ENCODE assay signal across 21 cellular contexts in the genomic region with DNA sequence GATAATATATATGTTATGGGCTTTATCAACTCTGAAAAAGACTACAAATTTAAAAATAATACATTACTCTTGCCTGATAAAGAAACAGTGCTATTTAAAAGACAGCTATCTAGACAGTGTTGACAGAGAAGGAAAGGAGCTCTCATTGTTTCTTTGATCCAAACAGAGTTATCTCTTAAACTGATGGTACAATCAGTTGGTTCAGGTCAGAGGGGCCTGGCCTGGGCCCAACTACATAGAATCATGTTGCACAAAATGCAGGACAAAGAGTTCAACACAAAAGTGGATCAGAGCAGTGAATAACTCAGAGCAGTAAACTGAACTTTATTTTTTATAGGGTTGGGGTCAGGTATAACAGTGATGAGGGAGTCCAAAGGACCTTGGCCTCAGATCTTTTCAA. TPM values are rescaled to one million over a fixed set of nuclear protein-coding genes. Genes with fewer than 3 reads are reported as not detected.
A peak's percentile ranks its signal among the peaks of the same experiment; 100 is the strongest.
DNase-seq lines count a peak whose midpoint lies in the region; ATAC-seq and TF ChIP-seq lines count a peak whose summit lies in the region.
"Had no signal": no experiment of that assay in that cellular context is flagged by ENCODE, and none has a peak within 500 bp of the region (broad histone marks: within the 10 kb centered on the region; RNA-seq: fewer than 3 reads in every experiment).

No MANE protein-coding gene starts in this region.

- DNase-seq in Caco-2 (peak; percentile 22 to 33), dermis microvascular lymphatic vessel endothelial cell (ENCODE audit: low read depth in 2 of 2) (peak; percentile 6 to 65), mesothelial cell of epicardium (ENCODE audit: low spot score in 2 of 2, unreplicated experiment in 2 of 2) (no peak), lower lobe of right lung (no peak), NCI-H1092 treated with DMSO at 0.1 percent for 48 hours (lab: John Stamatoyannopoulos, UW) (no peak), CD14-positive monocyte (ENCODE audit: low spot score) (no peak)
- DNase-seq: 8988T; ACHN; BE2C; C1 segment of cervical spinal cord; CD4-positive, alpha-beta T cell; CD8-positive, alpha-beta T cell; DMS 273 treated with DMSO at 0.1 percent for 48 hours; DMS153; DMS53; DMS79; DND-41; EL; GDM1 had no signal

- no TSS peak for BruUV-seq in Caco-2 (replicated peaks; lab: Mats Ljungman, UMichigan)

- H3K4me3 ChIP-seq in Caco-2 (ENCODE audit: low read depth, low read length) (no peak overlapping the region), lower lobe of right lung (no peak overlapping the region)
- H3K4me3 ChIP-seq: BLaER1, GM12878 had no signal

- H3K36me3 Mint-ChIP-seq in Caco-2 (ENCODE audit: insufficient read depth, unreplicated experiment): no peaks in the 10 kb centered on the region
- peaks cover 2% of the 10 kb centered on the region for H3K36me3 Mint-ChIP-seq in mesothelial cell of epicardium
- H3K36me3 Mint-ChIP-seq in CD14-positive monocyte: no peaks in the 10 kb centered on the region
- H3K36me3 Mint-ChIP-seq: CD8-positive, alpha-beta T cell had no signal

- no peaks in the 10 kb centered on the region for H3K36me3 ChIP-seq in Caco-2 (ENCODE audit: control insufficient read depth, insufficient read depth, low read length)
- H3K36me3 ChIP-seq in lower lobe of right lung: no peaks in the 10 kb centered on the region
- H3K36me3 ChIP-seq: BE2C, BLaER1 had no signal

- ATAC-seq in lower lobe of right lung: no peak
- ATAC-seq: CD8-positive, alpha-beta T cell had no signal

- H3K4me1 Mint-ChIP-seq in Caco-2 (ENCODE audit: low read depth, unreplicated experiment) (peaks cover 8% of the 10 kb centered on the region), mesothelial cell of epicardium (peaks cover 51% of the 10 kb centered on the region), CD14-positive monocyte (no peaks in the 10 kb centered on the region)

- H3K9me3 ChIP-seq in Caco-2 (no peaks in the 10 kb centered on the region), lower lobe of right lung (no peaks in the 10 kb centered on the region)
- H3K9me3 ChIP-seq: BE2C, BLaER1 had no signal

- no peaks in the 10 kb centered on the region for H3K27me3 Mint-ChIP-seq in Caco-2 (ENCODE audit: insufficient read depth, unreplicated experiment)
- no peaks in the 10 kb centered on the region for H3K27me3 Mint-ChIP-seq in mesothelial cell of epicardium (ENCODE audit: low read depth)
- peaks cover 0 to 2% (median 0%) of the 10 kb centered on the region in 3 donors for H3K27me3 Mint-ChIP-seq in CD14-positive monocyte (ENCODE audit: low read depth in 3 of 3)
- H3K27me3 Mint-ChIP-seq: CD4-positive, alpha-beta T cell had no signal

- no peaks in the 10 kb centered on the region for H3K9me3 Mint-ChIP-seq in Caco-2 (ENCODE audit: unreplicated experiment)
- H3K9me3 Mint-ChIP-seq in mesothelial cell of epicardium: no peaks in the 10 kb centered on the region
- peaks cover 0 to 1% (median 0%) of the 10 kb centered on the region in 7 donors for H3K9me3 Mint-ChIP-seq in CD14-positive monocyte
- H3K9me3 Mint-ChIP-seq: CD4-positive, alpha-beta T cell had no signal

- POLR2A ChIA-PET in Caco-2 (lab: Charles Lee): no interaction called here

- no peak overlapping the region for H3K27ac ChIP-seq in lower lobe of right lung
- H3K27ac ChIP-seq: BLaER1 had no signal

- no peak overlapping the region for H3K4me3 Mint-ChIP-seq in Caco-2 (ENCODE audit: unreplicated experiment)
- H3K4me3 Mint-ChIP-seq in mesothelial cell of epicardium: no peak overlapping the region
- no peak overlapping the region for H3K4me3 Mint-ChIP-seq in CD14-positive monocyte
- H3K4me3 Mint-ChIP-seq: CD4-positive, alpha-beta T cell; CD8-positive, alpha-beta T cell had no signal

- CTCF ChIA-PET in Caco-2 (lab: Charles Lee): no interaction called here

- intact Hi-C loops in Caco-2 (cut with micrococcal nuclease; ENCODE audit: unreplicated experiment): no loop called here
- intact Hi-C loops in lower lobe of right lung (cut with DNase I): no loop called here
- intact Hi-C loops in CD14-positive monocyte (cut with micrococcal nuclease): no loop called here

- H3K4me1 ChIP-seq in Caco-2 (peaks cover 15% of the 10 kb centered on the region), lower lobe of right lung (no peaks in the 10 kb centered on the region)
- H3K4me1 ChIP-seq: BLaER1 had no signal

- H3K27ac Mint-ChIP-seq in Caco-2 (ENCODE audit: unreplicated experiment): no peak overlapping the region
- peak overlapping the region; percentile 26 for H3K27ac Mint-ChIP-seq in mesothelial cell of epicardium
- H3K27ac Mint-ChIP-seq in CD14-positive monocyte: no peak overlapping the region
- H3K27ac Mint-ChIP-seq: CD4-positive, alpha-beta T cell; CD8-positive, alpha-beta T cell had no signal

- TF ChIP-seq CTCF in Caco-2 (IDR thresholded peaks at IDR 0.05; ENCODE audit: insufficient read depth in 1 of 2, low read depth in 1 of 2, low read length in 1 of 2, severe bottlenecking in 1 of 2, unreplicated experiment in 1 of 2): no peak
- TF ChIP-seq CTCF in mesothelial cell of epicardium (IDR thresholded peaks at IDR 0.05; ENCODE audit: unreplicated experiment): no peak
- no peak for TF ChIP-seq CTCF in lower lobe of right lung (IDR thresholded peaks at IDR 0.05)
- no peak for TF ChIP-seq CTCF in CD14-positive monocyte (IDR thresholded peaks at IDR 0.05)

- H3K27me3 ChIP-seq in Caco-2 (replicated peaks; ENCODE audit: control insufficient read depth, insufficient read depth, low read length) (no peaks in the 10 kb centered on the region), lower lobe of right lung (ENCODE audit: low read depth) (no peaks in the 10 kb centered on the region)
- H3K27me3 ChIP-seq: BE2C, BLaER1 had no signal

RNA-seq across cellular contexts. Expression of a gene that starts 33.8 kb away (rescaled TPM):
- 0.61 and 0.84 TPM in 2 replicates for total RNA-seq in Caco-2 (2022)
- 9.4 and 11.0 TPM in 2 replicates for total RNA-seq in dermis microvascular lymphatic vessel endothelial cell
- 264 to 278 TPM (median 272 TPM) in 3 replicates for total RNA-seq in mesothelial cell of epicardium
- 8.0 TPM for total RNA-seq in lower lobe of right lung
- polyA plus RNA-seq in CD14-positive monocyte: not detected
- total RNA-seq: CD4-positive, alpha-beta T cell; CD8-positive, alpha-beta T cell; GM12878 had no signal

Comparison
In these comparisons a context has a peak if more than half of its experiments do, and no peak if none do; other contexts are left out.
1. DNase-seq: peak in Caco-2 (2 of 2) and dermis microvascular lymphatic vessel endothelial cell (2 of 2); none in mesothelial cell of epicardium (0 of 2), lower lobe of right lung (single experiment), NCI-H1092 treated with DMSO at 0.1 percent for 48 hours (single experiment) and CD14-positive monocyte (single experiment).
2. RNA of a gene that starts 33.8 kb away (total RNA-seq): 264 to 278 TPM in mesothelial cell of epicardium; 9.4 to 11.0 TPM in dermis microvascular lymphatic vessel endothelial cell, 8.0 TPM in lower lobe of right lung (single experiment) and 0.61 to 0.84 TPM in Caco-2; every median in the first group is over 10 times any median in the second.